Comparison of ENCODE assay signal across 25 cellular contexts in the genomic region with DNA sequence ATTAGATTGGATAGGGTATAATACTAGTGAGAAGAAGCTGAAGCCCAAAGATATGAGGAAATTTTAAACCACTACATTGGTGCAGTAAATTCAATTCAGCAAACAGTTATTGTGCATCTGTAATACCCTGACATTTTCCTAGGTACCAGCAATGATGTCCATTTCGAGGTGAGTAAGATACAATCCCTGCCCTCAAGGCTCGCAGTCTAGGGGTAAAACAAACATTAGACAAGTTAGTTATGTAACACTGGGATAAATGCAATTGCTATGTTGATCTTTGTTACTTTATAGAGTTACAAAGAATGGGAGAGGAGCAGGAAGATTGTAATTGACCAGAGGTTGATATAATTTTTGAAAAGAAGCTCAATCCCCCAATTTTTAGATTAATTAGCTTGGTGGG.
"Had no signal": no experiment of that assay in that cellular context is flagged by ENCODE, and none has a peak within 500 bp of the region (broad histone marks: within the 10 kb centered on the region; RNA-seq: fewer than 3 reads in every experiment).

No MANE protein-coding gene starts in this region.

- ATAC-seq: effector memory CD8-positive, alpha-beta T cell; esophagus mucosa; gastrocnemius medialis; natural killer cell; sciatic nerve; stimulated activated naive CD8-positive, alpha-beta T cell treated with anti-CD3 and anti-CD28 coated beads, Interleukin-15, amount 100 ng/mL, for 72 hours had no signal

- H3K27me3 ChIP-seq: gastrocnemius medialis, ovary, right atrium auricular region, suprapubic skin had no signal

- H3K9me3 ChIP-seq: gastrocnemius medialis, ovary, right atrium auricular region, suprapubic skin had no signal

- H3K4me2 ChIP-seq: smooth muscle cell had no signal

- H3K36me3 Mint-ChIP-seq: memory B cell, natural killer cell, type B pancreatic cell had no signal

- H3K27ac ChIP-seq: epithelial cell of prostate, gastrocnemius medialis, ovary, suprapubic skin had no signal

- H3K27me3 Mint-ChIP-seq: effector memory CD8-positive, alpha-beta T cell; memory B cell; progenitor cell of endocrine pancreas; stimulated activated naive CD8-positive, alpha-beta T cell treated with anti-CD3 and anti-CD28 coated beads, Interleukin-15, amount 100 ng/mL, for 72 hours; type B pancreatic cell had no signal

- H3K4me1 Mint-ChIP-seq: memory B cell; natural killer cell; stimulated activated naive CD8-positive, alpha-beta T cell treated with anti-CD3 and anti-CD28 coated beads, Interleukin-15, amount 100 ng/mL, for 72 hours had no signal

- H3K4me3 Mint-ChIP-seq: effector memory CD8-positive, alpha-beta T cell; memory B cell; natural killer cell; stimulated activated naive CD8-positive, alpha-beta T cell treated with anti-CD3 and anti-CD28 coated beads, Interleukin-15, amount 100 ng/mL, for 72 hours; type B pancreatic cell had no signal

- H3K27ac Mint-ChIP-seq: effector memory CD8-positive, alpha-beta T cell; memory B cell; natural killer cell; progenitor cell of endocrine pancreas; stimulated activated naive CD8-positive, alpha-beta T cell treated with anti-CD3 and anti-CD28 coated beads, Interleukin-15, amount 100 ng/mL, for 72 hours; type B pancreatic cell had no signal

- H3K9me3 Mint-ChIP-seq: effector memory CD8-positive, alpha-beta T cell; memory B cell; natural killer cell; stimulated activated naive CD8-positive, alpha-beta T cell treated with anti-CD3 and anti-CD28 coated beads, Interleukin-15, amount 100 ng/mL, for 72 hours; type B pancreatic cell had no signal

- H3K36me3 ChIP-seq: gastrocnemius medialis, ovary, right atrium auricular region, suprapubic skin had no signal

- H3K4me3 ChIP-seq: gastrocnemius medialis, lung, ovary, right atrium auricular region, smooth muscle cell, suprapubic skin had no signal

- DNase-seq: cerebellar nuclear complex; cortex of kidney; effector memory CD8-positive, alpha-beta T cell; foreskin fibroblast; gastrocnemius medialis; head of caudate nucleus; natural killer cell; nucleus accumbens; ovary; stimulated activated CD4-positive, alpha-beta T cell treated with anti-CD3 and anti-CD28 coated beads, Interleukin-12 subunit alpha, Interleukin-12 subunit beta, amount 100 ng/mL, for 4 hours; stimulated activated CD4-positive, alpha-beta T cell treated with anti-CD3 and anti-CD28 coated beads, Interleukin-1b, Interleukin-23, amount 100 ng/mL, for 48 hours; stimulated activated CD4-positive, alpha-beta T cell treated with anti-CD3 and anti-CD28 coated beads, Interleukin-4, amount 100 ng/mL, for 1 hour; stimulated activated CD8-positive, alpha-beta memory T cell treated with anti-CD3 and anti-CD28 coated beads, Interleukin-4, amount 100 ng/mL, for 48 hours; stimulated activated naive CD4-positive, alpha-beta T cell; stimulated activated naive CD8-positive, alpha-beta T cell treated with anti-CD3 and anti-CD28 coated beads, Interleukin-15, amount 100 ng/mL, for 72 hours had no signal
